In genomic region chr2:15982285-15982967, GRCh38 we compare ENCODE assay signal across 18 cellular contexts. TPM values are rescaled to one million over a fixed set of nuclear protein-coding genes. Genes with fewer than 3 reads are reported as not detected.
DNase-seq lines count a peak whose midpoint lies in the region; ATAC-seq and TF ChIP-seq lines count a peak whose summit lies in the region.
"Had no signal": no experiment of that assay in that cellular context is flagged by ENCODE, and none has a peak within 500 bp of the region (broad histone marks: within the 10 kb centered on the region; RNA-seq: fewer than 3 reads in every experiment).

No MANE protein-coding gene starts in this region.

- H3K4me1 ChIP-seq in BE2C (peaks cover 51% of the 10 kb centered on the region), mesendoderm (ENCODE audit: control insufficient read depth, low read depth, low read length) (no peaks in the 10 kb centered on the region)
- H3K4me1 ChIP-seq: spleen had no signal

- no peak overlapping the region for H3K4ac ChIP-seq in mesendoderm (ENCODE audit: low read depth, low read length)

- DNase-seq in BE2C (peak; percentile 100), ELF-1 (ENCODE audit: low read depth, low spot score) (peak; percentile 80), NCI-H82 (lab: John Stamatoyannopoulos, UW) (peak; percentile 89), mesendoderm (no peak), GM19238 (ENCODE audit: insufficient read length, low spot score) (no peak)
- DNase-seq in activated CD8-positive, alpha-beta memory T cell treated with anti-CD3 and anti-CD28 coated beads, Interleukin-2, amount 50 U/mL, for 4 hours: no peak
- DNase-seq in stimulated activated CD4-positive, alpha-beta T cell treated with anti-CD3 and anti-CD28 coated beads, Interleukin-12 subunit alpha, Interleukin-12 subunit beta, amount 100 ng/mL, for 4 hours: no peak
- DNase-seq: ACHN; activated CD4-positive, alpha-beta T cell treated with anti-CD3 and anti-CD28 coated beads, Interleukin-2, amount 50 U/mL, for 4 hours; CD4-positive, alpha-beta T cell; H7; hippocampal formation; NCI-H226; spleen had no signal

- H3K36me3 ChIP-seq in BE2C: no peaks in the 10 kb centered on the region
- no peaks in the 10 kb centered on the region for H3K36me3 ChIP-seq in mesendoderm (ENCODE audit: control insufficient read depth, insufficient read depth, low read length)
- H3K36me3 ChIP-seq: cardiac muscle cell, spleen had no signal

- H2BK15ac ChIP-seq in mesendoderm (replicated peaks; ENCODE audit: low read depth): no peak overlapping the region

- no peak overlapping the region for H2BK5ac ChIP-seq in mesendoderm (ENCODE audit: low read length)

- no peak overlapping the region for H4K8ac ChIP-seq in mesendoderm (ENCODE audit: low read depth, low read length)

- H2BK120ac ChIP-seq in mesendoderm (ENCODE audit: low read depth, low read length): no peak overlapping the region

- no peaks in the 10 kb centered on the region; the same call in 1 of the 2 replicates for H3K27me3 ChIP-seq in BE2C
- no peaks in the 10 kb centered on the region for H3K27me3 ChIP-seq in mesendoderm (ENCODE audit: insufficient read depth, low read length, poor library complexity)
- H3K27me3 ChIP-seq: cardiac muscle cell had no signal

- WGBS in mesendoderm (ENCODE audit: extremely low coverage, insufficient coverage, low lambda C conversion rate): no CpG with 5 or more reads among the region's 9 CpGs

- peak overlapping the region; percentile 24 for H3K18ac ChIP-seq in mesendoderm (ENCODE audit: low read length)

- no peak for TF ChIP-seq CTCF in BE2C (IDR thresholded peaks at IDR 0.05; ENCODE audit: low read depth, low read length)

- no peaks in the 10 kb centered on the region for H3K79me2 ChIP-seq in mesendoderm (ENCODE audit: control insufficient read depth, insufficient read depth, low read length)

- H2AK5ac ChIP-seq in mesendoderm (ENCODE audit: low read length): no peak overlapping the region

- peak overlapping the region; percentile 36 for H3K56ac ChIP-seq in mesendoderm (ENCODE audit: low read length)

- H3K27ac ChIP-seq in mesendoderm (ENCODE audit: low read depth, low read length): no peak overlapping the region
- H3K27ac ChIP-seq: cardiac muscle cell, spleen had no signal

- no peak overlapping the region for H4K5ac ChIP-seq in mesendoderm (ENCODE audit: low read length)

- peak overlapping the region; percentile 0 for H3K4me3 ChIP-seq in BE2C (ENCODE audit: low read depth, low read length)
- no peak overlapping the region for H3K4me3 ChIP-seq in mesendoderm (ENCODE audit: low read length)
- H3K4me3 ChIP-seq: cardiac muscle cell, spleen had no signal

- H3K23ac ChIP-seq in mesendoderm (ENCODE audit: low read length): no peak overlapping the region

- H3K9ac ChIP-seq in mesendoderm (ENCODE audit: low read length): no peak overlapping the region

- peaks cover 5% of the 10 kb centered on the region for H3K9me3 ChIP-seq in BE2C
- H3K9me3 ChIP-seq: spleen had no signal

- no peak for ATAC-seq in HG02763 (IDR thresholded peaks at IDR 0.05; ENCODE audit: unreplicated experiment)
- ATAC-seq: natural killer cell treated with Interleukin-12 subunit alpha and Interleukin-12 subunit beta and Interleukin-15 and Interleukin-18, amount 100 ng/mL, for 72 hours had no signal

- no peaks in the 10 kb centered on the region for H3K79me1 ChIP-seq in mesendoderm (ENCODE audit: low read length)

- no peak overlapping the region for H3K4me2 ChIP-seq in mesendoderm (ENCODE audit: low read length)

RNA-seq across cellular contexts. Expression of gene MYCN, which starts 42.1 kb away (rescaled TPM):
- 1,296 TPM for polyA plus RNA-seq in BE2C (2012; ENCODE audit: insufficient read depth, insufficient read length, low read depth)
- polyA plus RNA-seq in mesendoderm (2013, experiment 1 of 2): 26.6 TPM
- 29.1 TPM for polyA plus RNA-seq in mesendoderm (2013, experiment 2 of 2)
- polyA plus RNA-seq: keratinocyte had no signal

Comparison
In these comparisons a context has a peak if more than half of its experiments do, and no peak if none do; other contexts are left out.
1. DNase-seq: peak in BE2C (single experiment), ELF-1 (single experiment) and NCI-H82 (single experiment); none in mesendoderm (single experiment), activated CD8-positive, alpha-beta memory T cell treated with anti-CD3 and anti-CD28 coated beads, Interleukin-2, amount 50 U/mL, for 4 hours (single experiment), stimulated activated CD4-positive, alpha-beta T cell treated with anti-CD3 and anti-CD28 coated beads, Interleukin-12 subunit alpha, Interleukin-12 subunit beta, amount 100 ng/mL, for 4 hours (single experiment) and GM19238 (single experiment).